Comparison of ENCODE assay signal across 27 cellular contexts in genomic region chr2:38294597-38294996, GRCh38.
"Had no signal": no experiment of that assay in that cellular context is flagged by ENCODE, and none has a peak within 500 bp of the region (broad histone marks: within the 10 kb centered on the region; RNA-seq: fewer than 3 reads in every experiment).

No MANE protein-coding gene starts in this region.

- H3K4me1 ChIP-seq: left lung, lower lobe of right lung, pancreas, prostate gland, suprapubic skin, tibial artery, upper lobe of right lung had no signal

- FAIRE-seq: islet of Langerhans, kidney, pancreas, urothelium cell line had no signal

- H3K4me3 ChIP-seq: left lung, lower lobe of right lung, pancreas, prostate gland, skin epidermis, suprapubic skin, thoracic aorta, tibial artery, upper lobe of right lung had no signal

- H3K36me3 ChIP-seq: prostate gland had no signal

- H3K27me3 ChIP-seq: left lung, pancreas, suprapubic skin, tibial artery, upper lobe of right lung had no signal

- H3K9me3 ChIP-seq: left lung, lower lobe of right lung, pancreas, prostate gland, suprapubic skin, thoracic aorta, tibial artery, upper lobe of right lung had no signal

- ATAC-seq: left colon; left lung; lower lobe of right lung; naive thymus-derived CD8-positive, alpha-beta T cell; pancreas; right cardiac atrium; sciatic nerve; upper lobe of right lung had no signal

- H3K27ac ChIP-seq: left lung, lower lobe of right lung, pancreas, prostate gland, skin epidermis, suprapubic skin, thoracic aorta, tibial artery, upper lobe of right lung had no signal

- DNase-seq: kidney; left colon; left lung; lower lobe of right lung; mammary epithelial cell; mesenchymal stem cell; naive thymus-derived CD8-positive, alpha-beta T cell; nucleus accumbens; pancreas; posterior cingulate gyrus; retina; right cardiac atrium; stimulated activated CD4-positive, alpha-beta T cell treated with anti-CD3 and anti-CD28 coated beads, Interleukin-12 subunit alpha, Interleukin-12 subunit beta, amount 100 ng/mL, for 4 hours; stimulated activated CD4-positive, alpha-beta T cell treated with anti-CD3 and anti-CD28 coated beads, Interleukin-15, amount 100 ng/mL, for 24 hours; stimulated activated CD4-positive, alpha-beta T cell treated with anti-CD3 and anti-CD28 coated beads, Interleukin-2, amount 100 ng/mL, for 24 hours; stimulated activated CD4-positive, alpha-beta T cell treated with anti-CD3 and anti-CD28 coated beads, Interleukin-4, amount 100 ng/mL, for 1 hour; stimulated activated naive CD4-positive, alpha-beta T cell; tibial artery; trophoblast cell; upper lobe of right lung had no signal
